8 cellular contexts compared by ENCODE assay signal in genomic region chr13:31742102-31742695, GRCh38. TPM values are rescaled to one million over a fixed set of nuclear protein-coding genes. Genes with fewer than 3 reads are reported as not detected.
DNase-seq lines count a peak whose midpoint lies in the region; ATAC-seq and TF ChIP-seq lines count a peak whose summit lies in the region.

No MANE protein-coding gene starts in this region.

- peaks cover 3% of the 10 kb centered on the region for H3K4me1 Mint-ChIP-seq in activated CD4-positive, alpha-beta T cell treated with anti-CD3 and anti-CD28 coated beads, Interleukin-2, amount 10 ng/mL, durations not matched to agents 7 days and 5 days

- H3K27me3 Mint-ChIP-seq in activated CD4-positive, alpha-beta T cell treated with anti-CD3 and anti-CD28 coated beads, Interleukin-2, amount 10 ng/mL, durations not matched to agents 7 days and 5 days: peaks cover 15% of the 10 kb centered on the region

- ATAC-seq in GM18502 (IDR thresholded peaks at IDR 0.05; ENCODE audit: poor library complexity, unreplicated experiment) (peak; percentile 93), HG02973 (IDR thresholded peaks at IDR 0.05; ENCODE audit: unreplicated experiment) (peak; percentile 96)

- DNase-seq in ACHN (peak; percentile 50), NCI-H2196 (lab: John Stamatoyannopoulos, UW; ENCODE audit: unreplicated experiment) (peak; percentile 34), dorsolateral prefrontal cortex (peak; percentile 26 to 72 (median 54)), medulla oblongata (ENCODE audit: extremely low spot score) (peak; percentile 70)
- DNase-seq in activated CD4-positive, alpha-beta T cell treated with anti-CD3 and anti-CD28 coated beads, Interleukin-2, amount 10 ng/mL, durations not matched to agents 7 days and 5 days: peak; percentile 76
- peak; percentile 44 for DNase-seq in stimulated activated CD8-positive, alpha-beta memory T cell treated with anti-CD3 and anti-CD28 coated beads, Interleukin-15, amount 100 ng/mL, for 1 hour (ENCODE audit: low read depth)

- POLR2A ChIA-PET in activated CD4-positive, alpha-beta T cell treated with anti-CD3 and anti-CD28 coated beads, Interleukin-2, amount 10 ng/mL, durations not matched to agents 7 days and 5 days (lab: Charles Lee): no interaction called here

- no peak overlapping the region for H3K27ac Mint-ChIP-seq in activated CD4-positive, alpha-beta T cell treated with anti-CD3 and anti-CD28 coated beads, Interleukin-2, amount 10 ng/mL, durations not matched to agents 7 days and 5 days

- no peaks in the 10 kb centered on the region for H3K36me3 Mint-ChIP-seq in activated CD4-positive, alpha-beta T cell treated with anti-CD3 and anti-CD28 coated beads, Interleukin-2, amount 10 ng/mL, durations not matched to agents 7 days and 5 days (ENCODE audit: low read depth)

- H3K4me3 ChIP-seq in dorsolateral prefrontal cortex: peak overlapping the region in 11 of 59 donors; percentile 17 to 46 (median 23)

- peaks cover 0 to 18% (median 0%) of the 10 kb centered on the region in 45 donors for H3K27me3 ChIP-seq in dorsolateral prefrontal cortex

- CTCF ChIA-PET in activated CD4-positive, alpha-beta T cell treated with anti-CD3 and anti-CD28 coated beads, Interleukin-2, amount 10 ng/mL, durations not matched to agents 7 days and 5 days (lab: Charles Lee): interaction anchor here (0.6 kb wide), 1 partner anchor 17 kb away, joined by 3 read pairs; no protein-coding TSS in a partner anchor

- TF ChIP-seq CTCF in dorsolateral prefrontal cortex (IDR thresholded peaks at IDR 0.05 in 54 of 56, conservative IDR thresholded peaks at IDR 0.05 in 2 of 56; ENCODE audit: low read depth in 1 of 56, partially characterized antibody in 56 of 56): peak; percentile 91 to 100 (median 97)

- H3K9me3 Mint-ChIP-seq in activated CD4-positive, alpha-beta T cell treated with anti-CD3 and anti-CD28 coated beads, Interleukin-2, amount 10 ng/mL, durations not matched to agents 7 days and 5 days: no peaks in the 10 kb centered on the region

- intact Hi-C loops in dorsolateral prefrontal cortex (cut with DNase I): loop anchor here (5.0 to 10.0 kb wide), 2 partner anchors 307 to 310 kb away; no protein-coding TSS in a partner anchor

- H3K27ac ChIP-seq in dorsolateral prefrontal cortex: no peak overlapping the region

- no peak overlapping the region for H3K4me3 Mint-ChIP-seq in activated CD4-positive, alpha-beta T cell treated with anti-CD3 and anti-CD28 coated beads, Interleukin-2, amount 10 ng/mL, durations not matched to agents 7 days and 5 days

- in situ Hi-C loops in ACHN (cut with HindIII; ENCODE audit: low pct_ligation_motif_present, low pct_unique_long_range_greater_than_20kb, low sequenced_read_pairs): no loop called here

RNA-seq across cellular contexts. Expression of gene RXFP2, which starts 2.9 kb away (rescaled TPM):
- not detected for total RNA-seq in activated CD4-positive, alpha-beta T cell treated with anti-CD3 and anti-CD28 coated beads, Interleukin-2, amount 10 ng/mL, durations not matched to agents 7 days and 5 days
- total RNA-seq in dorsolateral prefrontal cortex: under 1 TPM in 41 of 120 experiments, not detected in 79; 0.15 to 0.79 (median 0.22) TPM
